In the genomic region with DNA sequence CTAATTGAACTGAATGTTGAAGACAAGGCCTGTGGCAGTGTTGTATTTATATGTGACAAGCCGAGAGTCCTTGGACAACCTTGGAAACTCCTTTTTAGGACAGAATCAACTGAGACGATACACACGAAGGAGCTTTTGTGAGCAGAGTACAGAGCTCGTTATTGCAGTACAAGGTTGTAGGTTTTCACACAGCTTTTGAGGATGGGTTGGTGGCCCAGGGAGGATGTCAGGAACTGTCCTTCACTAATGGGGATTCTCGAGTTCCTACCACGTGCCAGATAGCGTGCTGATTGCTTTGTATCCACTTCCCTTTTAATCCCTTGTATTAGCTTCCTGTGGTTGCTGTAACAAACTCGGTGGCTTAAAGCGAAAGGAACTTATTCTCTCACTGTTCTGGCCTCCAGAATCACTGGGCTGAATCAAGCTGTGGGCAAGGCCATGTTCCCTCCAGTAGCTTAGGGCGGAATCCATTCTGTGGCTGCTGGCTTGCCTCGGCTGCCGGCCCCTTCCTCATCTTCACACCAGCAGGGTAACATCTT, we compare ENCODE assay signal across 8 cellular contexts. TPM values are rescaled to one million over a fixed set of nuclear protein-coding genes. Genes with fewer than 3 reads are reported as not detected.
DNase-seq lines count a peak whose midpoint lies in the region; ATAC-seq and TF ChIP-seq lines count a peak whose summit lies in the region.

No MANE protein-coding gene starts in this region.

- no peaks in the 10 kb centered on the region for H3K9me3 ChIP-seq in left ventricle myocardium inferior (replicated peaks)

- H3K4me3 ChIP-seq in left ventricle myocardium inferior: no peak overlapping the region

- H3K4me1 ChIP-seq in left ventricle myocardium inferior: peaks cover 58% of the 10 kb centered on the region

- H3K4me1 Mint-ChIP-seq in activated CD8-positive, alpha-beta memory T cell treated with anti-CD3 and anti-CD28 coated beads, Interleukin-2, amount 10 ng/mL, durations not matched to agents 7 days and 5 days: peaks cover 93% of the 10 kb centered on the region

- H3K36me3 Mint-ChIP-seq in activated CD8-positive, alpha-beta memory T cell treated with anti-CD3 and anti-CD28 coated beads, Interleukin-2, amount 10 ng/mL, durations not matched to agents 7 days and 5 days: peaks cover 26% of the 10 kb centered on the region

- peak overlapping the region; percentile 93 for H3K27ac Mint-ChIP-seq in activated CD8-positive, alpha-beta memory T cell treated with anti-CD3 and anti-CD28 coated beads, Interleukin-2, amount 10 ng/mL, durations not matched to agents 7 days and 5 days

- intact Hi-C loops in left ventricle myocardium inferior (cut with micrococcal nuclease): no loop called here

- no peak for TF ChIP-seq CTCF in left ventricle myocardium inferior (IDR thresholded peaks at IDR 0.05; ENCODE audit: borderline replicate concordance)

- no peaks in the 10 kb centered on the region for H3K27me3 Mint-ChIP-seq in activated CD8-positive, alpha-beta memory T cell treated with anti-CD3 and anti-CD28 coated beads, Interleukin-2, amount 10 ng/mL, durations not matched to agents 7 days and 5 days

- peak overlapping the region; percentile 84 for H3K27ac ChIP-seq in left ventricle myocardium inferior (replicated peaks)

- peak overlapping the region; percentile 61 for H3K4me3 Mint-ChIP-seq in activated CD8-positive, alpha-beta memory T cell treated with anti-CD3 and anti-CD28 coated beads, Interleukin-2, amount 10 ng/mL, durations not matched to agents 7 days and 5 days

- peak; percentile 45 for ATAC-seq in activated CD8-positive, alpha-beta memory T cell treated with anti-CD3 and anti-CD28 coated beads, Interleukin-2, amount 10 ng/mL, durations not matched to agents 7 days and 5 days
- ATAC-seq in HG03060 (IDR thresholded peaks at IDR 0.05; ENCODE audit: low read depth, unreplicated experiment) (peak; percentile 35), GM18861 (IDR thresholded peaks at IDR 0.05; ENCODE audit: unreplicated experiment) (no peak)

- CTCF ChIA-PET in activated CD8-positive, alpha-beta memory T cell treated with anti-CD3 and anti-CD28 coated beads, Interleukin-2, amount 10 ng/mL, durations not matched to agents 7 days and 5 days (lab: Charles Lee): interaction anchor here (1.1 to 10.4 kb wide), 10 partner anchors 10 to 169 kb away, joined by 3 to 166 read pairs (median 9); partner anchors contain the start of gene INPP4A

- H3K36me3 ChIP-seq in left ventricle myocardium inferior: no peaks in the 10 kb centered on the region

- no peaks in the 10 kb centered on the region for H3K27me3 ChIP-seq in left ventricle myocardium inferior (ENCODE audit: low read depth)

- no peaks in the 10 kb centered on the region for H3K9me3 Mint-ChIP-seq in activated CD8-positive, alpha-beta memory T cell treated with anti-CD3 and anti-CD28 coated beads, Interleukin-2, amount 10 ng/mL, durations not matched to agents 7 days and 5 days (ENCODE audit: low read depth)

- peak; percentile 84 for DNase-seq in activated CD8-positive, alpha-beta memory T cell treated with anti-CD3 and anti-CD28 coated beads, Interleukin-2, amount 10 ng/mL, durations not matched to agents 7 days and 5 days
- no peak for DNase-seq in activated CD8-positive, alpha-beta memory T cell treated with anti-CD3 and anti-CD28 coated beads, Interleukin-2, amount 50 U/mL, for 48 hours
- DNase-seq in SKM-1 (lab: John Stamatoyannopoulos, UW; ENCODE audit: unreplicated experiment) (peak; percentile 96), left ventricle myocardium inferior (no peak), NCI-H146 (lab: John Stamatoyannopoulos, UW) (no peak), pons (ENCODE audit: low spot score) (no peak)

RNA-seq across cellular contexts. Expression of gene INPP4A, which starts 20.2 kb away (rescaled TPM):
- total RNA-seq in activated CD8-positive, alpha-beta memory T cell treated with anti-CD3 and anti-CD28 coated beads, Interleukin-2, amount 10 ng/mL, durations not matched to agents 7 days and 5 days: 100 to 1,000 TPM; 144 to 229 TPM
- 20.8 TPM for total RNA-seq in left ventricle myocardium inferior

Comparison
In these comparisons a context has a peak if more than half of its experiments do, and no peak if none do; other contexts are left out.
1. DNase-seq: peak in activated CD8-positive, alpha-beta memory T cell treated with anti-CD3 and anti-CD28 coated beads, Interleukin-2, amount 10 ng/mL, durations not matched to agents 7 days and 5 days (single experiment) and SKM-1 (single experiment); none in activated CD8-positive, alpha-beta memory T cell treated with anti-CD3 and anti-CD28 coated beads, Interleukin-2, amount 50 U/mL, for 48 hours (single experiment), left ventricle myocardium inferior (single experiment), NCI-H146 (single experiment) and pons (single experiment).